Comparison of ENCODE assay signal across 1 cellular context in genomic region chr14:74568380-74568649, GRCh38.
TF ChIP-seq lines count a peak whose summit lies in the region.

No MANE protein-coding gene starts in this region.

TF ChIP-seq in IMR-90, 13 proteins besides CTCF, POLR2A, EP300 and RAD21:
- TF ChIP-seq RCOR1 (IDR thresholded peaks at IDR 0.05; ENCODE audit: insufficient replicate concordance, low read length) (no peak), SMC3 (IDR thresholded peaks at IDR 0.05; ENCODE audit: low read depth, low read length) (no peak), CHD1 (IDR thresholded peaks at IDR 0.05; ENCODE audit: low read depth, low read length) (no peak), CEBPB (IDR thresholded peaks at IDR 0.05; ENCODE audit: low read depth, low read length) (no peak), FOS (IDR thresholded peaks at IDR 0.05; ENCODE audit: low read depth, low read length) (no peak), MAFK (IDR thresholded peaks at IDR 0.05; ENCODE audit: low read depth, low read length) (no peak), RFX5 (IDR thresholded peaks at IDR 0.05; ENCODE audit: low read depth, low read length) (no peak), BHLHE40 (IDR thresholded peaks at IDR 0.05; ENCODE audit: low read depth, low read length) (no peak), MAZ (IDR thresholded peaks at IDR 0.05; ENCODE audit: borderline replicate concordance, low read depth, low read length) (no peak), MXI1 (IDR thresholded peaks at IDR 0.05; ENCODE audit: borderline replicate concordance, low read depth, low read length) (no peak), ELK1 (IDR thresholded peaks at IDR 0.05; ENCODE audit: borderline replicate concordance, low read depth, low read length) (no peak), USF2 (IDR thresholded peaks at IDR 0.05; ENCODE audit: low read depth, low read length) (no peak)
